In genomic region chr11:119044708-119045107, GRCh38 we compare ENCODE assay signal across 17 cellular contexts. TPM values are rescaled to one million over a fixed set of nuclear protein-coding genes. Genes with fewer than 3 reads are reported as not detected.
DNase-seq lines count a peak whose midpoint lies in the region; ATAC-seq, FAIRE-seq and TF ChIP-seq lines count a peak whose summit lies in the region.
"Had no signal": no experiment of that assay in that cellular context is flagged by ENCODE, and none has a peak within 500 bp of the region (broad histone marks: within the 10 kb centered on the region; RNA-seq: fewer than 3 reads in every experiment).

No MANE protein-coding gene starts in this region.

- H3K9ac ChIP-seq in NT2/D1 (ENCODE audit: insufficient read length, low read depth), result peak overlapping the region; percentile 4
- no peak overlapping the region; a peak in 1 of 7 replicates for H3K9ac ChIP-seq in H1 (replicated peaks in 1 of 4; ENCODE audit: extremely low read depth in 1 of 4, low read depth in 3 of 4, low read length in 3 of 4)

- no peaks in the 10 kb centered on the region for H3K27me3 Mint-ChIP-seq in neural crest cell (ENCODE audit: low read depth)
- H3K27me3 Mint-ChIP-seq: CD4-positive, CD25-positive, alpha-beta regulatory T cell; stimulated activated naive CD8-positive, alpha-beta T cell treated with anti-CD3 and anti-CD28 coated beads, Interleukin-15, Interleukin-2, amounts not matched to agents 100 ng/mL and 50 ng/mL, for 24 hours had no signal

- no peaks in the 10 kb centered on the region for H3K79me2 ChIP-seq in DOHH2 (ENCODE audit: control insufficient read depth, low read length)
- no peaks in the 10 kb centered on the region for H3K79me2 ChIP-seq in H1 (ENCODE audit: control insufficient read depth in 1 of 2, insufficient read depth in 2 of 2, low read length in 2 of 2)

- no peak overlapping the region for H2BK20ac ChIP-seq in H1 (ENCODE audit: low read length)

- 84% methylated on average over 5 of the region's 6 CpGs; no CpG with 5 or more reads in 1 of the 2 experiments for WGBS in H1 (ENCODE audit: extremely low coverage in 1 of 2, insufficient coverage in 1 of 2, insufficient read length in 1 of 2, insufficient replicate concordance in 2 of 2, low coverage in 1 of 2, low lambda C conversion rate in 2 of 2, missing lambda C conversion rate in 1 of 2), 2 experiments

- no peak for ATAC-seq in GM18909 (IDR thresholded peaks at IDR 0.05; ENCODE audit: poor library complexity, unreplicated experiment)

- no peak for TF ChIP-seq RAD21 in H1 (IDR thresholded peaks at IDR 0.05 in 1 of 2, conservative IDR thresholded peaks at IDR 0.05 in 1 of 2; ENCODE audit: low read depth in 2 of 2, low read length in 2 of 2)

- no peaks in the 10 kb centered on the region for H3K23me2 ChIP-seq in H1 (ENCODE audit: low read depth, low read length)

- H3K27ac Mint-ChIP-seq in neural crest cell (ENCODE audit: unreplicated experiment), result no peak overlapping the region
- H3K27ac Mint-ChIP-seq: CD4-positive, CD25-positive, alpha-beta regulatory T cell; stimulated activated naive CD8-positive, alpha-beta T cell treated with anti-CD3 and anti-CD28 coated beads, Interleukin-15, Interleukin-2, amounts not matched to agents 100 ng/mL and 50 ng/mL, for 24 hours had no signal

- H3K23ac ChIP-seq in H1 (ENCODE audit: insufficient read length), result no peak overlapping the region

- H3K36me3 Mint-ChIP-seq in neural crest cell (ENCODE audit: low read depth), result peaks cover 12% of the 10 kb centered on the region

- H2BK15ac ChIP-seq in H1 (ENCODE audit: low read length), result no peak overlapping the region

- H2AFZ ChIP-seq in H1 (ENCODE audit: low read length), result no peak overlapping the region

- no peak overlapping the region for H2AK5ac ChIP-seq in H1 (ENCODE audit: low read depth, low read length)

- H3K4ac ChIP-seq in H1 (replicated peaks; ENCODE audit: insufficient read length, low read depth, low read length), result no peak overlapping the region

- POLR2A ChIA-PET in H1 (lab: Charles Lee; ENCODE audit: partially characterized antibody), result interaction anchor here (1.0 to 5.7 kb wide), 6 partner anchors 10 to 48 kb away, joined by 3 to 45 read pairs (median 4); partner anchors contain the start of genes HYOU1, RPS25 and TRAPPC4

- no peak overlapping the region for H3K4me2 ChIP-seq in DOHH2 (ENCODE audit: low read length)
- H3K4me2 ChIP-seq in H1 (ENCODE audit: insufficient read depth in 1 of 2, low read depth in 2 of 2, low read length in 2 of 2), result no peak overlapping the region

- no peaks in the 10 kb centered on the region for H3K4me1 Mint-ChIP-seq in neural crest cell

- H3K9me2 ChIP-seq in DOHH2 (replicated peaks; ENCODE audit: control insufficient read depth, low read length), result no peaks in the 10 kb centered on the region

- H3K4me1 ChIP-seq in DOHH2 (ENCODE audit: control insufficient read depth, low read length), result peaks cover 5% of the 10 kb centered on the region
- no peaks in the 10 kb centered on the region for H3K4me1 ChIP-seq in NT2/D1 (ENCODE audit: insufficient read depth, insufficient read length)
- peaks cover 0 to 3% (median 1%) of the 10 kb centered on the region in 4 experiments; a peak in 3 of 7 replicates for H3K4me1 ChIP-seq in H1 (replicated peaks in 1 of 4; ENCODE audit: control insufficient read depth in 3 of 4, insufficient read depth in 4 of 4, low read length in 3 of 4)
- H3K4me1 ChIP-seq: left ventricle myocardium inferior, sigmoid colon had no signal

- H3K4me3 ChIP-seq in DOHH2 (ENCODE audit: low read length), result no peak overlapping the region
- no peak overlapping the region for H3K4me3 ChIP-seq in NT2/D1 (ENCODE audit: insufficient read length, low read depth)
- H3K4me3 ChIP-seq in H1 (ENCODE audit: extremely low read depth in 1 of 4, insufficient read depth in 2 of 4, low read depth in 3 of 4, low read length in 4 of 4), result no peak overlapping the region
- H3K4me3 ChIP-seq: left ventricle myocardium inferior, sigmoid colon had no signal

- no peaks in the 10 kb centered on the region for H3K9me3 Mint-ChIP-seq in neural crest cell
- H3K9me3 Mint-ChIP-seq: CD4-positive, CD25-positive, alpha-beta regulatory T cell; stimulated activated naive CD8-positive, alpha-beta T cell treated with anti-CD3 and anti-CD28 coated beads, Interleukin-15, Interleukin-2, amounts not matched to agents 100 ng/mL and 50 ng/mL, for 24 hours had no signal

- no peak overlapping the region for H3K4me3 Mint-ChIP-seq in neural crest cell
- H3K4me3 Mint-ChIP-seq: CD4-positive, CD25-positive, alpha-beta regulatory T cell; stimulated activated naive CD8-positive, alpha-beta T cell treated with anti-CD3 and anti-CD28 coated beads, Interleukin-15, Interleukin-2, amounts not matched to agents 100 ng/mL and 50 ng/mL, for 24 hours had no signal

- peak; percentile 50 for TF ChIP-seq CTCF in DOHH2 (IDR thresholded peaks at IDR 0.05; ENCODE audit: low read depth, low read length, poor library complexity, severe bottlenecking)
- TF ChIP-seq CTCF in H1 (IDR thresholded peaks at IDR 0.05; ENCODE audit: control extremely low read depth in 1 of 3, insufficient read depth in 1 of 3, low read depth in 1 of 3, low read length in 3 of 3), result peak; percentile 38 to 63 (median 38)
- peak; percentile 49 for TF ChIP-seq CTCF in neural crest cell (conservative IDR thresholded peaks at IDR 0.05)

- H2BK120ac ChIP-seq in H1 (replicated peaks; ENCODE audit: low read depth, low read length), result no peak overlapping the region

- H3K27ac ChIP-seq in DOHH2 (ENCODE audit: low read depth, low read length) (no peak overlapping the region), H1 (ENCODE audit: low read depth, low read length) (no peak overlapping the region)
- H3K27ac ChIP-seq: left ventricle myocardium inferior, sigmoid colon had no signal

- H4K5ac ChIP-seq in H1 (ENCODE audit: insufficient read length, low read depth, low read length), result no peak overlapping the region

- H3K18ac ChIP-seq in H1 (ENCODE audit: extremely low read depth, low read length), result no peak overlapping the region

- DNase-seq in NT2/D1 (ENCODE audit: low read depth, low spot score) (no peak), H1 (ENCODE audit: low read depth in 1 of 2, low spot score in 2 of 2) (no peak), neural crest cell (ENCODE audit: low read depth, low spot score) (no peak), NCI-H2196 (lab: John Stamatoyannopoulos, UW; ENCODE audit: unreplicated experiment) (no peak), erythroblast (lab: John Stamatoyannopoulos, UW) (no peak), hypothalamus (lab: John Stamatoyannopoulos, UW) (no peak)
- DNase-seq: activated CD4-positive, alpha-beta T cell treated with anti-CD3 and anti-CD28 coated beads, Interleukin-2, amount 50 U/mL, for 4 hours; activated gamma-delta T cell; CD4-positive, CD25-positive, alpha-beta regulatory T cell; left ventricle myocardium inferior; NCI-H446; sigmoid colon had no signal

- no peak for TF ChIP-seq POLR2A in H1 (IDR thresholded peaks at IDR 0.05; ENCODE audit: control extremely low read depth in 1 of 2, low read depth in 2 of 2, low read length in 2 of 2)
- no peak for TF ChIP-seq POLR2A in erythroblast (IDR thresholded peaks at IDR 0.05; ENCODE audit: low read length)

- no peak overlapping the region for H2BK12ac ChIP-seq in H1 (ENCODE audit: low read depth, low read length)

- H3K9me3 ChIP-seq in DOHH2 (ENCODE audit: control insufficient read depth, insufficient read depth, low read length), result no peaks in the 10 kb centered on the region
- H3K9me3 ChIP-seq in NT2/D1 (ENCODE audit: insufficient read depth, low read length), result no peaks in the 10 kb centered on the region
- no peaks in the 10 kb centered on the region for H3K9me3 ChIP-seq in H1 (ENCODE audit: insufficient read depth in 2 of 2, low read depth in 1 of 2, low read length in 1 of 2)
- H3K9me3 ChIP-seq: left ventricle myocardium inferior, sigmoid colon had no signal

- FAIRE-seq in H1 (lab: Jason Lieb, UNC), result no peak
- FAIRE-seq: endometrium, G401.6 had no signal

- no peak overlapping the region for H3K14ac ChIP-seq in H1 (ENCODE audit: insufficient read length)

- H3F3A ChIP-seq in DOHH2 (ENCODE audit: control insufficient read depth, insufficient read depth), result peaks cover 9% of the 10 kb centered on the region; the same call in 1 of the 2 replicates

- TF ChIP-seq EP300 in H1 (IDR thresholded peaks at IDR 0.05; ENCODE audit: borderline replicate concordance in 1 of 2, low read depth in 2 of 2, low read length in 2 of 2), result no peak

- no peak overlapping the region for H4K91ac ChIP-seq in H1 (replicated peaks; ENCODE audit: insufficient read length, low read length)

- H3K27me3 ChIP-seq in DOHH2 (ENCODE audit: control insufficient read depth, low read length) (no peaks in the 10 kb centered on the region), NT2/D1 (ENCODE audit: insufficient read depth, insufficient read length) (no peaks in the 10 kb centered on the region), H1 (replicated peaks in 1 of 4; ENCODE audit: control insufficient read depth in 3 of 4, extremely low read depth in 1 of 4, insufficient read depth in 3 of 4, low read length in 3 of 4) (no peaks in the 10 kb centered on the region)
- H3K27me3 ChIP-seq: sigmoid colon had no signal

- no peaks in the 10 kb centered on the region for H3K79me1 ChIP-seq in H1 (ENCODE audit: low read depth, low read length)

- H4K8ac ChIP-seq in H1 (ENCODE audit: extremely low read depth, insufficient read depth, low read length), result no peak overlapping the region

- CTCF ChIA-PET in H1 (lab: Charles Lee; ENCODE audit: partially characterized antibody), result interaction anchor here (0.6 to 2.4 kb wide), 10 partner anchors 9 to 41 kb away, joined by 3 to 8 read pairs (median 4); no protein-coding TSS in a partner anchor

- H3K56ac ChIP-seq in H1 (replicated peaks; ENCODE audit: insufficient read length, low read depth, low read length), result no peak overlapping the region

- H3K36me3 ChIP-seq in DOHH2 (ENCODE audit: control insufficient read depth, low read length) (peaks cover 47% of the 10 kb centered on the region), NT2/D1 (ENCODE audit: insufficient read depth, insufficient read length, low read length) (peaks cover 51% of the 10 kb centered on the region), H1 (ENCODE audit: control insufficient read depth in 2 of 4, insufficient read depth in 4 of 4, low read length in 3 of 4) (peaks cover 30 to 45% (median 40%) of the 10 kb centered on the region in 4 experiments; a peak in 7 of 8 replicates)

- no peak overlapping the region for H2BK5ac ChIP-seq in H1 (ENCODE audit: low read depth, low read length)

- H4K20me1 ChIP-seq in DOHH2 (ENCODE audit: control insufficient read depth, insufficient read depth, low read depth, low read length) (0 out of 2 replicates have a peak, but pooled peaks cover 4% of the 10 kb centered on the region), H1 (replicated peaks in 1 of 2; ENCODE audit: control insufficient read depth in 1 of 2, insufficient read depth in 2 of 2, low read length in 2 of 2) (peaks cover 0 to 13% of the 10 kb centered on the region in 2 experiments)

RNA-seq across cellular contexts. Expression of gene HYOU1, which starts 12.3 kb away (rescaled TPM):
- 293 and 295 TPM in 2 replicates for total RNA-seq in H1 (2021; fragmentation: NEBNext Ultra II Directional; extraction: Animal tissue kit (Norgen Biotek cat#: 25700))
- polyA plus RNA-seq in H1 (2011; rRNA removed), result 229 and 239 TPM in 2 replicates
- 202 TPM for polyA plus RNA-seq in H1 (2011; cell fraction: cytosol; rRNA removed)
- polyA plus RNA-seq in H1 (2011; cell fraction: nucleus; rRNA removed), result 288 TPM
- polyA plus RNA-seq in H1 (2012, experiment 1 of 2), result 173 to 236 TPM (median 223 TPM) in 4 replicates
- 152 TPM for polyA plus RNA-seq in H1 (2012, experiment 2 of 2)
- polyA plus RNA-seq in H1 (2013, experiment 1 of 2), result 284 TPM
- 265 TPM for polyA plus RNA-seq in H1 (2013, experiment 2 of 2)
- polyA minus RNA-seq in H1 (2011; rRNA and poly(A)+ RNA removed), result 323 and 367 TPM in 2 replicates
- 136 TPM for polyA minus RNA-seq in H1 (2011; cell fraction: cytosol; rRNA and poly(A)+ RNA removed)
- polyA minus RNA-seq in H1 (2011; cell fraction: nucleus; rRNA and poly(A)+ RNA removed), result 90.0 TPM
- 199 and 204 TPM in 2 replicates for total RNA-seq in neural crest cell

RNA-seq across cellular contexts. Expression of gene SLC37A4, which starts 14.0 kb away (rescaled TPM):
- total RNA-seq in H1 (2021; fragmentation: NEBNext Ultra II Directional; extraction: Animal tissue kit (Norgen Biotek cat#: 25700)), result 29.0 and 35.1 TPM in 2 replicates
- polyA plus RNA-seq in H1 (2011; rRNA removed), result 91.9 and 101 TPM in 2 replicates
- 79.2 TPM for polyA plus RNA-seq in H1 (2011; cell fraction: cytosol; rRNA removed)
- 241 TPM for polyA plus RNA-seq in H1 (2011; cell fraction: nucleus; rRNA removed)
- polyA plus RNA-seq in H1 (2012, experiment 1 of 2), result 35.6 to 53.5 TPM (median 49.8 TPM) in 4 replicates
- 53.6 TPM for polyA plus RNA-seq in H1 (2012, experiment 2 of 2)
- polyA plus RNA-seq in H1 (2013, experiment 1 of 2), result 44.1 TPM
- 43.1 TPM for polyA plus RNA-seq in H1 (2013, experiment 2 of 2)
- 60.9 and 63.3 TPM in 2 replicates for polyA minus RNA-seq in H1 (2011; rRNA and poly(A)+ RNA removed)
- 23.0 TPM for polyA minus RNA-seq in H1 (2011; cell fraction: cytosol; rRNA and poly(A)+ RNA removed)
- polyA minus RNA-seq in H1 (2011; cell fraction: nucleus; rRNA and poly(A)+ RNA removed), result 45.7 TPM
- total RNA-seq in neural crest cell, result 50.2 and 50.3 TPM in 2 replicates

RNA-seq across cellular contexts. Expression of gene VPS11, which starts 22.9 kb away (rescaled TPM):
- total RNA-seq in H1 (2021; fragmentation: NEBNext Ultra II Directional; extraction: Animal tissue kit (Norgen Biotek cat#: 25700)), result 15.5 and 16.6 TPM in 2 replicates
- 13.1 and 14.8 TPM in 2 replicates for polyA plus RNA-seq in H1 (2011; rRNA removed)
- 13.1 TPM for polyA plus RNA-seq in H1 (2011; cell fraction: cytosol; rRNA removed)
- 35.9 TPM for polyA plus RNA-seq in H1 (2011; cell fraction: nucleus; rRNA removed)
- polyA plus RNA-seq in H1 (2012, experiment 1 of 2), result 26.0 to 28.1 TPM (median 27.0 TPM) in 4 replicates
- 18.7 TPM for polyA plus RNA-seq in H1 (2012, experiment 2 of 2)
- 18.1 TPM for polyA plus RNA-seq in H1 (2013, experiment 1 of 2)
- 15.6 TPM for polyA plus RNA-seq in H1 (2013, experiment 2 of 2)
- polyA minus RNA-seq in H1 (2011; rRNA and poly(A)+ RNA removed), result 16.9 and 23.9 TPM in 2 replicates
- polyA minus RNA-seq in H1 (2011; cell fraction: cytosol; rRNA and poly(A)+ RNA removed), result 8.8 TPM
- 13.5 TPM for polyA minus RNA-seq in H1 (2011; cell fraction: nucleus; rRNA and poly(A)+ RNA removed)
- 30.6 and 35.4 TPM in 2 replicates for total RNA-seq in neural crest cell

RNA-seq across cellular contexts. Expression of gene TRAPPC4, which starts 26.1 kb away (rescaled TPM):
- total RNA-seq in H1 (2021; fragmentation: NEBNext Ultra II Directional; extraction: Animal tissue kit (Norgen Biotek cat#: 25700)), result 88.6 and 94.3 TPM in 2 replicates
- 223 and 240 TPM in 2 replicates for polyA plus RNA-seq in H1 (2011; rRNA removed)
- 245 TPM for polyA plus RNA-seq in H1 (2011; cell fraction: cytosol; rRNA removed)
- polyA plus RNA-seq in H1 (2011; cell fraction: nucleus; rRNA removed), result 104 TPM
- polyA plus RNA-seq in H1 (2012, experiment 1 of 2), result 108 to 134 TPM (median 120 TPM) in 4 replicates
- polyA plus RNA-seq in H1 (2012, experiment 2 of 2), result 19.3 TPM
- 86.2 TPM for polyA plus RNA-seq in H1 (2013, experiment 1 of 2)
- 95.7 TPM for polyA plus RNA-seq in H1 (2013, experiment 2 of 2)
- 100 and 133 TPM in 2 replicates for polyA minus RNA-seq in H1 (2011; rRNA and poly(A)+ RNA removed)
- 26.9 TPM for polyA minus RNA-seq in H1 (2011; cell fraction: cytosol; rRNA and poly(A)+ RNA removed)
- polyA minus RNA-seq in H1 (2011; cell fraction: nucleus; rRNA and poly(A)+ RNA removed), result 47.6 TPM
- total RNA-seq in neural crest cell, result 88.1 and 90.1 TPM in 2 replicates

RNA-seq across cellular contexts. Expression of gene RPS25, which starts 26.6 kb away (rescaled TPM):
- total RNA-seq in H1 (2021; fragmentation: NEBNext Ultra II Directional; extraction: Animal tissue kit (Norgen Biotek cat#: 25700)), result 1,525 and 1,551 TPM in 2 replicates
- 949 and 1,643 TPM in 2 replicates for polyA plus RNA-seq in H1 (2011; rRNA removed)
- polyA plus RNA-seq in H1 (2011; cell fraction: cytosol; rRNA removed), result 2,605 TPM
- polyA plus RNA-seq in H1 (2011; cell fraction: nucleus; rRNA removed), result 229 TPM
- 1,158 to 2,090 TPM (median 1,347 TPM) in 4 replicates for polyA plus RNA-seq in H1 (2012, experiment 1 of 2)
- 3,124 TPM for polyA plus RNA-seq in H1 (2012, experiment 2 of 2)
- 3,101 TPM for polyA plus RNA-seq in H1 (2013, experiment 1 of 2)
- polyA plus RNA-seq in H1 (2013, experiment 2 of 2), result 3,045 TPM
- 94.4 and 132 TPM in 2 replicates for polyA minus RNA-seq in H1 (2011; rRNA and poly(A)+ RNA removed)
- polyA minus RNA-seq in H1 (2011; cell fraction: cytosol; rRNA and poly(A)+ RNA removed), result 544 TPM
- polyA minus RNA-seq in H1 (2011; cell fraction: nucleus; rRNA and poly(A)+ RNA removed), result 151 TPM
- total RNA-seq in neural crest cell, result 1,203 and 1,208 TPM in 2 replicates
